Comparison of ENCODE assay signal across 21 cellular contexts in the genomic region with DNA sequence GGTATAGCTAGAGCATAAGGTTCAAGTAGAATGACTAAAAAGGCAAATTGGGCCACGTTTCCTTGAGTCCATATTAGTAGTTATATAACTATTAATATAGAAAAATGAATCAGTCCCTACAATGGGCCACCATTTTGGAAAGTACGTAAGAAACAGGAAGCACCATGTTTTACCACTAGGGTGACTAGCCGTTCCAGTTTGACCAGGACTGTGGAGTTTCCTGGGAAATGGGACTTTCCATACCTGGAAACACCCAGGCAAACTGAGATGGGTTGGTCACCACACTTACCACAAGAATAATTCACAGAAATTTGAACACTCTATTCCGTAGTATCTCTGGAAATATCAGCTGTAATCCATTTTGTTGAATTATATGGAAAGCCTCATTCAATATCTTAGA. TPM values are rescaled to one million over a fixed set of nuclear protein-coding genes. Genes with fewer than 3 reads are reported as not detected.
DNase-seq lines count a peak whose midpoint lies in the region; ATAC-seq, FAIRE-seq and TF ChIP-seq lines count a peak whose summit lies in the region.
"Had no signal": no experiment of that assay in that cellular context is flagged by ENCODE, and none has a peak within 500 bp of the region (broad histone marks: within the 10 kb centered on the region; RNA-seq: fewer than 3 reads in every experiment).

No MANE protein-coding gene starts in this region.

- DNase-seq in DMS53 treated with DMSO at 0.1 percent for 48 hours (lab: John Stamatoyannopoulos, UW; ENCODE audit: unreplicated experiment), result peak; percentile 31
- DNase-seq in Karpas-422, result no peak
- no peak for DNase-seq in astrocyte (ENCODE audit: low read depth)
- no peak for DNase-seq in neural crest cell (ENCODE audit: low read depth, low spot score)
- no peak for DNase-seq in NOMO-1 treated with DMSO at 0.1 percent for 48 hours (lab: John Stamatoyannopoulos, UW; ENCODE audit: unreplicated experiment)
- DNase-seq in NCI-H1694 treated with DMSO at 0.1 percent for 48 hours (lab: John Stamatoyannopoulos, UW), result no peak
- no peak for DNase-seq in NCI-H1436 (lab: John Stamatoyannopoulos, UW)
- DNase-seq: activated CD4-positive, alpha-beta T cell treated with anti-CD3 and anti-CD28 coated beads, Interleukin-2, amount 50 U/mL, for 1 hour; amygdala; C1 segment of cervical spinal cord; colonic mucosa; NCI-H1417 treated with DMSO at 0.1 percent for 48 hours; occipital lobe; stimulated activated CD4-positive, alpha-beta T cell treated with anti-CD3 and anti-CD28 coated beads, Interleukin-4, amount 100 ng/mL, for 4 hours had no signal

- no peaks in the 10 kb centered on the region for H3K27me3 ChIP-seq in Karpas-422 (ENCODE audit: low read length)
- H3K27me3 ChIP-seq in astrocyte (ENCODE audit: insufficient read depth, low read length), result no peaks in the 10 kb centered on the region
- H3K27me3 ChIP-seq: colonic mucosa had no signal

- H3K4me2 ChIP-seq in Karpas-422 (ENCODE audit: low read depth, low read length, poor library complexity, severe bottlenecking) (no peak overlapping the region), astrocyte (ENCODE audit: low read length) (no peak overlapping the region)

- H2AFZ ChIP-seq in Karpas-422 (ENCODE audit: low read length) (peak overlapping the region; percentile 18; the same call in 1 of the 2 replicates), astrocyte (ENCODE audit: low read depth, low read length) (no peak overlapping the region)

- H4K20me1 ChIP-seq in Karpas-422 (ENCODE audit: insufficient read depth, low read depth, low read length), result no peaks in the 10 kb centered on the region
- H4K20me1 ChIP-seq in astrocyte (ENCODE audit: insufficient read depth, low read length), result no peaks in the 10 kb centered on the region

- no peak overlapping the region for H3K27ac Mint-ChIP-seq in astrocyte (ENCODE audit: unreplicated experiment)
- H3K27ac Mint-ChIP-seq in neural crest cell (ENCODE audit: unreplicated experiment), result no peak overlapping the region

- H3K36me3 Mint-ChIP-seq in astrocyte (ENCODE audit: low read depth, unreplicated experiment) (no peaks in the 10 kb centered on the region), neural crest cell (ENCODE audit: low read depth) (peaks cover 2% of the 10 kb centered on the region)

- no peak overlapping the region for H3K27ac ChIP-seq in Karpas-422 (ENCODE audit: low read length)
- H3K27ac ChIP-seq in astrocyte (ENCODE audit: low read depth, low read length), result no peak overlapping the region
- H3K27ac ChIP-seq: colonic mucosa, epithelial cell of prostate, tibial nerve had no signal

- H3K79me2 ChIP-seq in Karpas-422 (ENCODE audit: low read length) (peaks cover 25% of the 10 kb centered on the region), astrocyte (ENCODE audit: insufficient read depth, low read length) (peaks cover 28% of the 10 kb centered on the region)

- no peak for TF ChIP-seq CTCF in astrocyte (IDR thresholded peaks at IDR 0.05; ENCODE audit: insufficient read depth, low read depth, low read length)
- TF ChIP-seq CTCF in neural crest cell (conservative IDR thresholded peaks at IDR 0.05), result peak; percentile 26

- no peaks in the 10 kb centered on the region for H3K9me3 ChIP-seq in Karpas-422 (ENCODE audit: low read length)
- no peaks in the 10 kb centered on the region for H3K9me3 ChIP-seq in astrocyte (ENCODE audit: insufficient read depth, low read depth, low read length)
- H3K9me3 ChIP-seq: colonic mucosa, HAP-1, tibial nerve had no signal

- H3K9me2 ChIP-seq in Karpas-422 (replicated peaks; ENCODE audit: insufficient read depth, low read length), result peaks cover 5% of the 10 kb centered on the region; the same call in 1 of the 2 replicates

- H3K4me3 Mint-ChIP-seq in astrocyte (ENCODE audit: unreplicated experiment) (peak overlapping the region; percentile 47), neural crest cell (peak overlapping the region; percentile 81)

- H3K4me1 Mint-ChIP-seq in astrocyte (ENCODE audit: low read depth, unreplicated experiment) (peaks cover 32% of the 10 kb centered on the region), neural crest cell (peaks cover 25% of the 10 kb centered on the region)

- H3K9me3 Mint-ChIP-seq in astrocyte (ENCODE audit: unreplicated experiment), result no peaks in the 10 kb centered on the region
- H3K9me3 Mint-ChIP-seq in neural crest cell, result no peaks in the 10 kb centered on the region

- H3K4me3 ChIP-seq in Karpas-422 (ENCODE audit: low read length), result no peak overlapping the region
- no peak overlapping the region for H3K4me3 ChIP-seq in astrocyte (ENCODE audit: insufficient read depth, low read depth, low read length)
- H3K4me3 ChIP-seq: colonic mucosa, HAP-1, tibial nerve had no signal

- H3K4me1 ChIP-seq in Karpas-422 (ENCODE audit: low read length), result peaks cover 21% of the 10 kb centered on the region
- peaks cover 17% of the 10 kb centered on the region for H3K4me1 ChIP-seq in astrocyte (ENCODE audit: insufficient read depth, low read length)
- H3K4me1 ChIP-seq: colonic mucosa had no signal

- no peak overlapping the region for H3K9ac ChIP-seq in Karpas-422 (ENCODE audit: low read length)
- no peak overlapping the region for H3K9ac ChIP-seq in astrocyte (ENCODE audit: low read length)

- no peak for ATAC-seq in GM21515 (IDR thresholded peaks at IDR 0.05; ENCODE audit: unreplicated experiment)

- no peak for FAIRE-seq in astrocyte (lab: Jason Lieb, UNC)
- FAIRE-seq: GM12891, islet of Langerhans had no signal

- H3K27me3 Mint-ChIP-seq in astrocyte (ENCODE audit: low read depth, unreplicated experiment), result no peaks in the 10 kb centered on the region
- peaks cover 42% of the 10 kb centered on the region for H3K27me3 Mint-ChIP-seq in neural crest cell (ENCODE audit: low read depth)

- H3K36me3 ChIP-seq in Karpas-422 (ENCODE audit: insufficient read depth, low read length), result peaks cover 7% of the 10 kb centered on the region; the same call in 1 of the 2 replicates
- H3K36me3 ChIP-seq in astrocyte (ENCODE audit: insufficient read depth, low read length), result no peaks in the 10 kb centered on the region
- H3K36me3 ChIP-seq: colonic mucosa, tibial nerve had no signal

RNA-seq across cellular contexts. Expression of a gene that starts 2.1 kb away (rescaled TPM):
- total RNA-seq in Karpas-422 (2014; rRNA removed; shearing (Covaris generic); ENCODE audit: low replicate concordance), result 35.3 and 55.4 TPM in 2 replicates
- total RNA-seq in astrocyte (30.5 and 36.3 TPM in 2 replicates), neural crest cell (51.6 and 56.5 TPM in 2 replicates)

RNA-seq across cellular contexts. Expression of a gene that starts 58.3 kb away (rescaled TPM):
- total RNA-seq in Karpas-422 (2014; rRNA removed; shearing (Covaris generic); ENCODE audit: low replicate concordance), result not detected in 2 replicates
- 1.6 and 2.9 TPM in 2 replicates for total RNA-seq in astrocyte
- total RNA-seq in neural crest cell, result not detected in 2 replicates
- total RNA-seq: SK-MEL-5 had no signal
